In the genomic region with DNA sequence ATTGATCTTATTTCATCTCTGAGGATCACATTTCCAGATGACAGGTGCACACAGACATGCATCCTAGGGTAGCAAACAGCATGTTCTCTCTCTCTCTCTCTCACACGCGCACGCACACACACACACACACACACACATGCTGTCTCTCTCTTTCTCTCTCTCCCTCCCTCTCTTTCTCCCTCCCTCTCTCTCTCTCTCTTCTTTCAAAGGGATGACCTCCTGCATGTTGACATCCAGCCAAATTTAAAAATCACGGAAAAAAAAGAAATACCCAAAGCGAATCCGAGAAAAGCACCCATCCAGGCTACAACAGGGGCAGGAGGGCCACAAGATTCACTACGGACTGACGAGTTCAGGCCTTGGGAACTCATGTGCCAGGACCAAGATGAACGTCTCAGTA, we compare ENCODE assay signal across 26 cellular contexts. TPM values are rescaled to one million over a fixed set of nuclear protein-coding genes. Genes with fewer than 3 reads are reported as not detected.
DNase-seq lines count a peak whose midpoint lies in the region; ATAC-seq and TF ChIP-seq lines count a peak whose summit lies in the region.
"Had no signal": no experiment of that assay in that cellular context is flagged by ENCODE, and none has a peak within 500 bp of the region (broad histone marks: within the 10 kb centered on the region; RNA-seq: fewer than 3 reads in every experiment).

No MANE protein-coding gene starts in this region.

- ATAC-seq in GM18909 (IDR thresholded peaks at IDR 0.05; ENCODE audit: poor library complexity, unreplicated experiment) (no peak), HG02973 (IDR thresholded peaks at IDR 0.05; ENCODE audit: unreplicated experiment) (no peak)
- ATAC-seq: activated CD8-positive, alpha-beta T cell treated with anti-CD3 and anti-CD28 coated beads for 36 hours; foreskin keratinocyte; heart right ventricle; left cardiac atrium; stimulated activated effector memory CD8-positive, alpha-beta T cell treated with anti-CD3 and anti-CD28 coated beads, Interleukin-12 subunit alpha, Interleukin-12 subunit beta, amount 100 ng/mL, for 72 hours; upper lobe of right lung had no signal

- no peak for TF ChIP-seq CTCF in GM13976 (IDR thresholded peaks at IDR 0.05; ENCODE audit: borderline replicate concordance, control extremely low read depth, extremely low read depth, insufficient read depth, missing control alignments)

- H3K9me3 ChIP-seq in iPS-20b (ENCODE audit: insufficient read depth, low read depth, low read length), result peaks cover 8% of the 10 kb centered on the region
- H3K9me3 ChIP-seq: SK-N-SH, upper lobe of right lung had no signal

- H3K4me1 ChIP-seq in iPS-20b (ENCODE audit: insufficient read depth, low read length), result peaks cover 6% of the 10 kb centered on the region; the same call in 1 of the 2 replicates
- H3K4me1 ChIP-seq: ascending aorta, foreskin keratinocyte, upper lobe of right lung had no signal

- H3K9ac ChIP-seq in iPS-20b (ENCODE audit: low read depth, low read length), result no peak overlapping the region
- H3K9ac ChIP-seq: SK-N-SH had no signal

- H3K27ac ChIP-seq in iPS-20b (ENCODE audit: low read length), result no peak overlapping the region
- H3K27ac ChIP-seq: ascending aorta, esophagus muscularis mucosa, foreskin keratinocyte, heart right ventricle, sigmoid colon, upper lobe of right lung had no signal

- no peaks in the 10 kb centered on the region for H3K36me3 ChIP-seq in iPS-20b (ENCODE audit: insufficient read depth, low read depth, low read length)
- H3K36me3 ChIP-seq: ascending aorta, esophagus muscularis mucosa, heart right ventricle, sigmoid colon, upper lobe of right lung had no signal

- peak overlapping the region; percentile 93; the same call in 1 of the 2 replicates for H3K4me3 ChIP-seq in iPS-20b (ENCODE audit: low read length)
- H3K4me3 ChIP-seq: ascending aorta, esophagus muscularis mucosa, heart right ventricle, sigmoid colon, upper lobe of right lung had no signal

- in situ Hi-C loops in G401 (cut with HindIII; ENCODE audit: low sequenced_read_pairs) (no loop called here), GM13976 (cut with MboI; ENCODE audit: low sequenced_read_pairs, unreplicated experiment) (no loop called here)

- DNase-seq in G401 (ENCODE audit: low spot score), result peak; percentile 64
- peak; percentile 34 for DNase-seq in NCI-H1105 (lab: John Stamatoyannopoulos, UW)
- DNase-seq in NCI-H69 (lab: John Stamatoyannopoulos, UW), result peak; percentile 13
- no peak for DNase-seq in germinal center (ENCODE audit: low spot score)
- DNase-seq in GM13976 (ENCODE audit: low spot score), result no peak
- DNase-seq: activated CD4-positive, alpha-beta T cell treated with anti-CD3 and anti-CD28 coated beads for 1 hour; activated CD8-positive, alpha-beta T cell treated with anti-CD3 and anti-CD28 coated beads for 36 hours; activated effector memory CD4-positive, alpha-beta T cell treated with Interleukin-2 at 50 U/mL for 16 hours; activated naive CD8-positive, alpha-beta T cell treated with anti-CD3 and anti-CD28 coated beads, Interleukin-2, amount 10 ng/mL, durations not matched to agents 7 days and 5 days; cortex of kidney; foreskin keratinocyte; GOT3; heart right ventricle; left cardiac atrium; NCI-H1436; SK-N-SH; stimulated activated CD4-positive, alpha-beta T cell treated with anti-CD3 and anti-CD28 coated beads, Interleukin-4, amount 100 ng/mL, for 24 hours; upper lobe of right lung had no signal

- peaks cover 45% of the 10 kb centered on the region for H3K27me3 ChIP-seq in iPS-20b (ENCODE audit: insufficient read depth, low read length)
- H3K27me3 ChIP-seq: ascending aorta had no signal

RNA-seq across cellular contexts. Expression of gene KSR2, which starts 2.3 kb away (rescaled TPM):
- total RNA-seq in G401 (2014; rRNA removed; shearing (Covaris generic)), result not detected in 2 replicates
- total RNA-seq: activated naive CD8-positive, alpha-beta T cell treated with anti-CD3 and anti-CD28 coated beads, Interleukin-2, amount 10 ng/mL, durations not matched to agents 7 days and 5 days; cardiac septum had no signal

RNA-seq across cellular contexts. Expression of gene RFC5, which starts 50.0 kb away (rescaled TPM):
- 61.6 and 64.0 TPM in 2 replicates for total RNA-seq in G401 (2014; rRNA removed; shearing (Covaris generic))

Comparison
In these comparisons a context has a peak if more than half of its experiments do, and no peak if none do; other contexts are left out.
1. DNase-seq: peak in G401 (single experiment), NCI-H1105 (single experiment) and NCI-H69 (single experiment); none in germinal center (single experiment) and GM13976 (single experiment).